In the genomic region with DNA sequence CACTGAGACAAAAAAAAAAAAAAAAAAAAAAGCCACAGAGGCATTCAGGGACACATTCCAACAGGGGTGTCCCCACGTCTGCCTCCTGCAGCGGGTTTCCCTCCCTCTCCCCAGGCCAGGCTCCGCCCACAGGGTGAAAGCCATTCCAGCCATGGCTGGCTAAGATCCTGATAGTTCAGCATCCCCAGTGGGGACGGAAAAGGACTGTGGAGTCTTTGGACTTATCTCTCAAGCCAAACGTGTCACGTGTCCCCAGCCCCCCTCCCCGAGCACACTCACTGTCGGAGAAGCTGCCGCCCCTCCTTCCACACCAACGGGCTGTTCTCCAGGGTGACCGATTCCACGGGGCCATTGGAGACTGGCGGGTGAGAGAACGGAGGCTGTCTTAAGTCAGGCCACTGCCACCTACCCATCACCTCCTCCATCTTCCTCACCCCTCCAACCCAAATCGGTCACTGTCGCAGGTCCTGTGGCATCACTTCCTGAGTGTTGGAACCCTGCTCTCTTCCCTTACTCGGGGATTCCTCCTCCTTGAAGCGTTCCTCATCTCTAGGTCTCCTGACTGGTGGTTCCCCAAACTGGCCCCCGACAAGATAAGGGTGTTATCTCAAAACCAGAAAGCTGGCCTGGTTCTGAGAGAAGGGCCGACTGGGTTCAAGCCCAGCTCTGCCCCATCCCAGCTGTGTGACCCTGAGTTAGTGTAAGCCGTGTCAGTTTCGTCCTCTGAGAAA, we compare ENCODE assay signal across 15 cellular contexts. TPM values are rescaled to one million over a fixed set of nuclear protein-coding genes. Genes with fewer than 3 reads are reported as not detected.
A peak's percentile ranks its signal among the peaks of the same experiment; 100 is the strongest.
DNase-seq lines count a peak whose midpoint lies in the region; ATAC-seq, FAIRE-seq and TF ChIP-seq lines count a peak whose summit lies in the region.
"Had no signal": no experiment of that assay in that cellular context is flagged by ENCODE, and none has a peak within 500 bp of the region (broad histone marks: within the 10 kb centered on the region; RNA-seq: fewer than 3 reads in every experiment).

No MANE protein-coding gene starts in this region.

- in situ Hi-C loops in GM12878 (cut with MboI) = no loop called here

- ATAC-seq in GM12878 = no peak
- ATAC-seq in right cardiac atrium = peak; percentile 50 to 54
- no peak for ATAC-seq in stimulated activated effector memory CD8-positive, alpha-beta T cell treated with anti-CD3 and anti-CD28 coated beads, Interleukin-12 subunit alpha, Interleukin-12 subunit beta, amount 100 ng/mL, for 72 hours
- no peak for ATAC-seq in GM21786 (IDR thresholded peaks at IDR 0.05; ENCODE audit: unreplicated experiment)
- no peak for ATAC-seq in GM19324 (IDR thresholded peaks at IDR 0.05; ENCODE audit: low FRiP score, unreplicated experiment)
- ATAC-seq: activated CD4-positive, alpha-beta T cell treated with anti-CD3 and anti-CD28 coated beads for 36 hours; foreskin keratinocyte had no signal

- H3K27ac ChIP-seq in HEK293 (ENCODE audit: extremely low read depth, low read depth, low read length) = peak overlapping the region; percentile 46; the same call in 1 of the 2 replicates
- no peak overlapping the region for H3K27ac ChIP-seq in GM12878 (ENCODE audit: control insufficient read depth, insufficient read depth)
- peak overlapping the region; percentile 30 for H3K27ac ChIP-seq in right cardiac atrium (ENCODE audit: low read length)
- H3K27ac ChIP-seq: foreskin keratinocyte, PC-9 had no signal

- H2AFZ ChIP-seq in GM12878 (ENCODE audit: control insufficient read depth, low read depth, low read length) = no peak overlapping the region
- H2AFZ ChIP-seq: PC-9 had no signal

- H3K4me1 Mint-ChIP-seq in stimulated activated effector memory CD8-positive, alpha-beta T cell treated with anti-CD3 and anti-CD28 coated beads, Interleukin-12 subunit alpha, Interleukin-12 subunit beta, amount 100 ng/mL, for 72 hours = peaks cover 29% of the 10 kb centered on the region
- H3K4me1 Mint-ChIP-seq in T-helper 2 cell treated with Interferon-gamma antibody and Interleukin-4, amounts not matched to agents 5 μg/mL and 100 μg/mL, for 36 hours (ENCODE audit: low read depth) = peaks cover 7% of the 10 kb centered on the region

- H3K27me3 ChIP-seq in GM12878 (replicated peaks in 1 of 2; ENCODE audit: control insufficient read depth in 2 of 2, insufficient read depth in 2 of 2, low read length in 1 of 2) = no peaks in the 10 kb centered on the region
- H3K27me3 ChIP-seq in right cardiac atrium (ENCODE audit: control insufficient read depth, insufficient read depth) = no peaks in the 10 kb centered on the region
- H3K27me3 ChIP-seq: foreskin keratinocyte had no signal

- no peak for TF ChIP-seq EP300 in GM12878 (IDR thresholded peaks at IDR 0.05; ENCODE audit: borderline replicate concordance in 1 of 2, control insufficient read depth in 1 of 2, low read depth in 2 of 2, low read length in 2 of 2)

- H3K4me3 ChIP-seq in HEK293 (ENCODE audit: low read depth, low read length) (no peak overlapping the region), GM12878 (no peak overlapping the region), right cardiac atrium (ENCODE audit: low read length) (no peak overlapping the region)
- H3K4me3 ChIP-seq: PC-9 had no signal

- H4K20me1 ChIP-seq in GM12878 (ENCODE audit: control insufficient read depth, insufficient read depth) = peaks cover 8% of the 10 kb centered on the region

- no peak for TF ChIP-seq POLR2A in GM12878 (IDR thresholded peaks at IDR 0.05; ENCODE audit: low read depth, low read length)

- TF ChIP-seq CTCF in HEK293 (tag by site-specific recombination; IDR thresholded peaks at IDR 0.05) (no peak), GM12878 (IDR thresholded peaks at IDR 0.05 in 2 of 3, conservative IDR thresholded peaks at IDR 0.05 in 1 of 3; ENCODE audit: control insufficient read depth in 2 of 3, extremely low read depth in 1 of 3, insufficient read depth in 1 of 3, low read depth in 3 of 3, low read length in 3 of 3) (no peak)

- no peak for FAIRE-seq in GM12878 (lab: Jason Lieb, UNC)

- SMC1A ChIA-PET in GM12878 (lab: Charles Lee; ENCODE audit: uncharacterized antibody, unreplicated experiment) = no interaction called here

- BruUV-seq in GM12878 (replicated peaks; lab: Mats Ljungman, UMichigan) = no TSS peak

- H3K4me3 Mint-ChIP-seq in stimulated activated effector memory CD8-positive, alpha-beta T cell treated with anti-CD3 and anti-CD28 coated beads, Interleukin-12 subunit alpha, Interleukin-12 subunit beta, amount 100 ng/mL, for 72 hours = no peak overlapping the region
- H3K4me3 Mint-ChIP-seq in T-helper 2 cell treated with Interferon-gamma antibody and Interleukin-4, amounts not matched to agents 5 μg/mL and 100 μg/mL, for 36 hours = no peak overlapping the region
- H3K4me3 Mint-ChIP-seq: activated CD4-positive, alpha-beta T cell treated with anti-CD3 and anti-CD28 coated beads for 36 hours; B cell had no signal

- H3K4me1 ChIP-seq in HEK293 (ENCODE audit: control insufficient read depth, insufficient read depth, low read length) (no peaks in the 10 kb centered on the region), GM12878 (ENCODE audit: control insufficient read depth, insufficient read depth, low read length) (peaks cover 8% of the 10 kb centered on the region), right cardiac atrium (ENCODE audit: control insufficient read depth, insufficient read depth, low read length) (peaks cover 20% of the 10 kb centered on the region)
- H3K4me1 ChIP-seq: foreskin keratinocyte had no signal

- WGBS in GM12878 (ENCODE audit: insufficient coverage, insufficient replicate concordance, low lambda C conversion rate, missing lambda C conversion rate) = 93% methylated on average over 22 of the region's 22 CpGs
- WGBS in right cardiac atrium = 21% methylated on average over 22 of the region's 22 CpGs

- CTCF ChIA-PET in HEK293 (lab: Yijun Ruan, JAX) (interaction anchor here (1.0 to 2.4 kb wide), 8 partner anchors 9 to 104 kb away, joined by 3 to 5 read pairs (median 3); a partner anchor contains a TSS), GM12878 (lab: Yijun Ruan, JAX) (interaction anchor here (1.1 to 1.2 kb wide), 3 partner anchors 8 to 17 kb away, joined by 3 read pairs; no protein-coding TSS in a partner anchor)

- H3K27me3 Mint-ChIP-seq in T-helper 2 cell treated with Interferon-gamma antibody and Interleukin-4, amounts not matched to agents 5 μg/mL and 100 μg/mL, for 36 hours (ENCODE audit: low read depth) = no peaks in the 10 kb centered on the region
- H3K27me3 Mint-ChIP-seq: activated CD4-positive, alpha-beta T cell treated with anti-CD3 and anti-CD28 coated beads for 36 hours; B cell had no signal

- no peak overlapping the region for H3K4me2 ChIP-seq in GM12878 (ENCODE audit: control insufficient read depth, insufficient read depth)
- H3K4me2 ChIP-seq: PC-9 had no signal

- H3K9me3 Mint-ChIP-seq in stimulated activated effector memory CD8-positive, alpha-beta T cell treated with anti-CD3 and anti-CD28 coated beads, Interleukin-12 subunit alpha, Interleukin-12 subunit beta, amount 100 ng/mL, for 72 hours = no peaks in the 10 kb centered on the region
- no peaks in the 10 kb centered on the region for H3K9me3 Mint-ChIP-seq in T-helper 2 cell treated with Interferon-gamma antibody and Interleukin-4, amounts not matched to agents 5 μg/mL and 100 μg/mL, for 36 hours

- intact Hi-C loops in GM12878 (cut with micrococcal nuclease; ENCODE audit: unreplicated experiment) = no loop called here
- intact Hi-C loops in right cardiac atrium (cut with DNase I) = no loop called here

- H3K27ac Mint-ChIP-seq in stimulated activated effector memory CD8-positive, alpha-beta T cell treated with anti-CD3 and anti-CD28 coated beads, Interleukin-12 subunit alpha, Interleukin-12 subunit beta, amount 100 ng/mL, for 72 hours = peak overlapping the region; percentile 35
- H3K27ac Mint-ChIP-seq in T-helper 2 cell treated with Interferon-gamma antibody and Interleukin-4, amounts not matched to agents 5 μg/mL and 100 μg/mL, for 36 hours = no peak overlapping the region
- H3K27ac Mint-ChIP-seq: activated CD4-positive, alpha-beta T cell treated with anti-CD3 and anti-CD28 coated beads for 36 hours; B cell had no signal

- POLR2A ChIA-PET in HEK293 (lab: Yijun Ruan, JAX) (interaction anchor here (0.7 kb wide), 1 partner anchor 8 kb away, joined by 3 read pairs; no protein-coding TSS in a partner anchor), GM12878 (lab: Charles Lee) (no interaction called here)

- RAD21 ChIA-PET in GM12878 (lab: Charles Lee; ENCODE audit: unreplicated experiment) = interaction anchor here (0.9 kb wide), 1 partner anchor 76 kb away, joined by 3 read pairs; a partner anchor contains a TSS

- peaks cover 39 to 84% of the 10 kb centered on the region in 2 experiments for H3K36me3 ChIP-seq in HEK293 (ENCODE audit: control insufficient read depth in 2 of 2, insufficient read depth in 1 of 2, low read length in 2 of 2)
- peaks cover 16 to 49% of the 10 kb centered on the region in 2 experiments for H3K36me3 ChIP-seq in GM12878 (ENCODE audit: control insufficient read depth in 2 of 2, insufficient read depth in 2 of 2, low read length in 1 of 2)

- H3K36me3 Mint-ChIP-seq in stimulated activated effector memory CD8-positive, alpha-beta T cell treated with anti-CD3 and anti-CD28 coated beads, Interleukin-12 subunit alpha, Interleukin-12 subunit beta, amount 100 ng/mL, for 72 hours = peaks cover 83% of the 10 kb centered on the region
- H3K36me3 Mint-ChIP-seq in T-helper 2 cell treated with Interferon-gamma antibody and Interleukin-4, amounts not matched to agents 5 μg/mL and 100 μg/mL, for 36 hours (ENCODE audit: low read depth) = peaks cover 30% of the 10 kb centered on the region

- TF ChIP-seq RAD21 in GM12878 (IDR thresholded peaks at IDR 0.05; ENCODE audit: insufficient read depth, low read depth, low read length) = no peak

- no peak overlapping the region for H3K9ac ChIP-seq in GM12878 (ENCODE audit: control insufficient read depth, insufficient read depth, low read length)

- DNase-seq in GM12878 (ENCODE audit: low read depth, low spot score) (no peak), right cardiac atrium (peak; percentile 64 to 90 (median 88)), COLO829 (ENCODE audit: low spot score) (no peak)
- no peak for DNase-seq in stimulated activated effector memory CD8-positive, alpha-beta T cell treated with anti-CD3 and anti-CD28 coated beads, Interleukin-12 subunit alpha, Interleukin-12 subunit beta, amount 100 ng/mL, for 72 hours (ENCODE audit: low spot score in 2 of 2)
- no peak for DNase-seq in T-helper 2 cell treated with Interferon-gamma antibody and Interleukin-4, amounts not matched to agents 5 μg/mL and 100 μg/mL, for 36 hours (ENCODE audit: low spot score)
- DNase-seq: activated CD4-positive, alpha-beta T cell treated with anti-CD3 and anti-CD28 coated beads for 36 hours; foreskin keratinocyte; NCI-H187 treated with DMSO at 0.1 percent for 48 hours; NCI-H524 treated with DMSO at 0.1 percent for 48 hours; stimulated activated CD4-positive, alpha-beta T cell treated with anti-CD3 and anti-CD28 coated beads, Interleukin-12 subunit alpha, Interleukin-12 subunit beta, amount 100 ng/mL, for 4 hours had no signal

- peaks cover 24% of the 10 kb centered on the region for H3K79me2 ChIP-seq in GM12878 (ENCODE audit: control insufficient read depth, insufficient read depth, low read length)

- H3K9me3 ChIP-seq in HEK293 (ENCODE audit: control insufficient read depth, insufficient read depth, low read depth, low read length) (no peaks in the 10 kb centered on the region), GM12878 (replicated peaks; ENCODE audit: control insufficient read depth, insufficient read depth, low read length) (no peaks in the 10 kb centered on the region), right cardiac atrium (ENCODE audit: control insufficient read depth, low read length) (no peaks in the 10 kb centered on the region)

RNA-seq across cellular contexts. Expression of a gene that starts 9.1 kb away (rescaled TPM):
- 13.5 and 18.7 TPM in 2 replicates for total RNA-seq in GM12878 (2013; cell fraction: nucleolus; rRNA removed)
- total RNA-seq in GM12878 (2014; rRNA removed) (7.9 and 10.1 TPM in 2 replicates), GM12878 (2014; rRNA removed; fragmentation: Illumina TruSeq; extraction: Trizol) (5.8 and 6.9 TPM in 2 replicates), GM12878 (2021) (13.0 and 13.3 TPM in 2 replicates), right cardiac atrium (10 to 100 TPM; 15.0 to 22.7 (median 21.0) TPM)
- polyA plus RNA-seq in GM12878 (2011; ENCODE audit: low read depth) = 5.4 TPM
- polyA plus RNA-seq in GM12878 (2011; rRNA removed) (3.3 and 4.2 TPM in 2 replicates), GM12878 (2014; fragmentation: Illumina TruSeq; extraction: Trizol) (8.0 and 8.7 TPM in 2 replicates), GM12878 (2014; fragmentation: Nextera tagmentation; extraction: Ambion mirVana) (1 to 10 TPM; 1.3 to 1.8 TPM), GM12878 (2014; rRNA removed) (14.1 and 14.2 TPM in 2 replicates), GM12878 (2016; fragmentation: Nextera tagmentation; extraction: Ambion mirVana) (1 to 10 TPM; 6.7 to 8.8 TPM), right cardiac atrium (15.9 TPM)
- 4.9 and 8.7 TPM in 2 replicates for polyA plus RNA-seq in GM12878 (2011; cell fraction: cytosol; rRNA removed)
- 11.0 and 19.0 TPM in 2 replicates for polyA plus RNA-seq in GM12878 (2011; cell fraction: nucleus; rRNA removed)
- polyA plus RNA-seq in GM12878 (2012) = 5.9 and 11.6 TPM in 2 replicates
- polyA minus RNA-seq in GM12878 (2011; rRNA and poly(A)+ RNA removed) = 2.9 and 4.9 TPM in 2 replicates
- 1.2 and 1.5 TPM in 2 replicates for polyA minus RNA-seq in GM12878 (2011; cell fraction: cytosol; rRNA and poly(A)+ RNA removed)
- polyA minus RNA-seq in GM12878 (2011; cell fraction: nucleus; rRNA and poly(A)+ RNA removed) = 3.6 and 4.2 TPM in 2 replicates

RNA-seq across cellular contexts. Expression of a gene that starts 9.5 kb away (rescaled TPM):
- 77.4 and 81.2 TPM in 2 replicates for total RNA-seq in GM12878 (2013; cell fraction: nucleolus; rRNA removed)
- total RNA-seq in GM12878 (2014; rRNA removed) = 51.1 and 54.8 TPM in 2 replicates
- total RNA-seq in GM12878 (2014; rRNA removed; fragmentation: Illumina TruSeq; extraction: Trizol) = 17.5 and 18.9 TPM in 2 replicates
- 55.0 and 56.1 TPM in 2 replicates for total RNA-seq in GM12878 (2021)
- 12.4 TPM for polyA plus RNA-seq in GM12878 (2011; ENCODE audit: low read depth)
- polyA plus RNA-seq in GM12878 (2011; rRNA removed) = 19.7 and 26.1 TPM in 2 replicates
- polyA plus RNA-seq in GM12878 (2011; cell fraction: cytosol; rRNA removed) = 45.1 and 60.8 TPM in 2 replicates
- polyA plus RNA-seq in GM12878 (2011; cell fraction: nucleus; rRNA removed) = 186 and 249 TPM in 2 replicates
- polyA plus RNA-seq in GM12878 (2012) = 35.8 and 44.1 TPM in 2 replicates
- 4.5 and 16.0 TPM in 2 replicates for polyA plus RNA-seq in GM12878 (2014; fragmentation: Illumina TruSeq; extraction: Trizol)
- 1 to 10 TPM in 1 of 2 experiments, under 1 TPM in 1; 0.42 to 1.6 TPM for polyA plus RNA-seq in GM12878 (2014; fragmentation: Nextera tagmentation; extraction: Ambion mirVana)
- polyA plus RNA-seq in GM12878 (2014; rRNA removed) = 62.8 and 65.4 TPM in 2 replicates
- polyA plus RNA-seq in GM12878 (2016; fragmentation: Nextera tagmentation; extraction: Ambion mirVana) = 10 to 100 TPM in 1 of 2 experiments, 1 to 10 TPM in 1; 6.6 to 27.9 TPM
- polyA minus RNA-seq in GM12878 (2011; rRNA and poly(A)+ RNA removed) = 30.9 and 64.5 TPM in 2 replicates
- 18.6 and 18.7 TPM in 2 replicates for polyA minus RNA-seq in GM12878 (2011; cell fraction: cytosol; rRNA and poly(A)+ RNA removed)
- polyA minus RNA-seq in GM12878 (2011; cell fraction: nucleus; rRNA and poly(A)+ RNA removed) = 39.0 and 63.6 TPM in 2 replicates
- total RNA-seq in right cardiac atrium = 10 to 100 TPM; 49.0 to 69.8 (median 54.7) TPM
- polyA plus RNA-seq in right cardiac atrium = 39.3 TPM

RNA-seq across cellular contexts. Expression of a gene that starts 19.8 kb away (rescaled TPM):
- 23.7 and 25.9 TPM in 2 replicates for total RNA-seq in GM12878 (2013; cell fraction: nucleolus; rRNA removed)
- 25.1 and 35.4 TPM in 2 replicates for total RNA-seq in GM12878 (2014; rRNA removed)
- total RNA-seq in GM12878 (2014; rRNA removed; fragmentation: Illumina TruSeq; extraction: Trizol) = 13.3 and 14.4 TPM in 2 replicates
- 88.9 and 98.8 TPM in 2 replicates for total RNA-seq in GM12878 (2021)
- polyA plus RNA-seq in GM12878 (2011; ENCODE audit: low read depth) = 30.7 TPM
- polyA plus RNA-seq in GM12878 (2011; rRNA removed) = 7.7 and 12.6 TPM in 2 replicates
- 22.8 and 23.6 TPM in 2 replicates for polyA plus RNA-seq in GM12878 (2011; cell fraction: cytosol; rRNA removed)
- polyA plus RNA-seq in GM12878 (2011; cell fraction: nucleus; rRNA removed) = 70.9 and 92.1 TPM in 2 replicates
- 56.6 and 58.8 TPM in 2 replicates for polyA plus RNA-seq in GM12878 (2012)
- polyA plus RNA-seq in GM12878 (2014; fragmentation: Illumina TruSeq; extraction: Trizol) = 16.9 and 31.3 TPM in 2 replicates
- 10 to 100 TPM in 1 of 2 experiments, 1 to 10 TPM in 1; 2.3 to 11.8 TPM for polyA plus RNA-seq in GM12878 (2014; fragmentation: Nextera tagmentation; extraction: Ambion mirVana)
- polyA plus RNA-seq in GM12878 (2014; rRNA removed) = 34.4 and 45.7 TPM in 2 replicates
- 10 to 100 TPM; 44.6 to 50.7 TPM for polyA plus RNA-seq in GM12878 (2016; fragmentation: Nextera tagmentation; extraction: Ambion mirVana)
- 21.4 and 38.0 TPM in 2 replicates for polyA minus RNA-seq in GM12878 (2011; rRNA and poly(A)+ RNA removed)
- polyA minus RNA-seq in GM12878 (2011; cell fraction: cytosol; rRNA and poly(A)+ RNA removed) = 27.0 and 27.5 TPM in 2 replicates
- polyA minus RNA-seq in GM12878 (2011; cell fraction: nucleus; rRNA and poly(A)+ RNA removed) = 11.1 and 26.6 TPM in 2 replicates
- 10 to 100 TPM; 14.2 to 16.6 (median 14.8) TPM for total RNA-seq in right cardiac atrium
- polyA plus RNA-seq in right cardiac atrium = 11.3 TPM

RNA-seq across cellular contexts. Expression of a gene that starts 51.7 kb away (rescaled TPM):
- total RNA-seq in GM12878 (2013; cell fraction: nucleolus; rRNA removed) = 38.3 and 43.7 TPM in 2 replicates
- total RNA-seq in GM12878 (2014; rRNA removed) = 73.7 and 76.6 TPM in 2 replicates
- total RNA-seq in GM12878 (2014; rRNA removed; fragmentation: Illumina TruSeq; extraction: Trizol) = 35.8 and 36.2 TPM in 2 replicates
- 109 and 112 TPM in 2 replicates for total RNA-seq in GM12878 (2021)
- 47.6 TPM for polyA plus RNA-seq in GM12878 (2011; ENCODE audit: low read depth)
- 22.1 and 60.9 TPM in 2 replicates for polyA plus RNA-seq in GM12878 (2011; rRNA removed)
- 97.3 and 105 TPM in 2 replicates for polyA plus RNA-seq in GM12878 (2011; cell fraction: cytosol; rRNA removed)
- 43.9 and 51.7 TPM in 2 replicates for polyA plus RNA-seq in GM12878 (2011; cell fraction: nucleus; rRNA removed)
- polyA plus RNA-seq in GM12878 (2012) = 89.1 and 92.1 TPM in 2 replicates
- polyA plus RNA-seq in GM12878 (2014; fragmentation: Illumina TruSeq; extraction: Trizol) = 29.2 and 53.2 TPM in 2 replicates
- polyA plus RNA-seq in GM12878 (2014; fragmentation: Nextera tagmentation; extraction: Ambion mirVana) = 10 to 100 TPM in 1 of 2 experiments, 1 to 10 TPM in 1; 9.1 to 16.3 TPM
- polyA plus RNA-seq in GM12878 (2014; rRNA removed) = 60.9 and 68.9 TPM in 2 replicates
- 100 to 1,000 TPM; 116 to 129 TPM for polyA plus RNA-seq in GM12878 (2016; fragmentation: Nextera tagmentation; extraction: Ambion mirVana)
- 78.3 and 105 TPM in 2 replicates for polyA minus RNA-seq in GM12878 (2011; rRNA and poly(A)+ RNA removed)
- polyA minus RNA-seq in GM12878 (2011; cell fraction: cytosol; rRNA and poly(A)+ RNA removed) = 30.7 and 31.9 TPM in 2 replicates
- 19.5 and 29.7 TPM in 2 replicates for polyA minus RNA-seq in GM12878 (2011; cell fraction: nucleus; rRNA and poly(A)+ RNA removed)
- total RNA-seq in right cardiac atrium = 10 to 100 TPM; 16.9 to 45.6 (median 24.7) TPM
- 15.9 TPM for polyA plus RNA-seq in right cardiac atrium

Comparison
In these comparisons a context has a peak if more than half of its experiments do, and no peak if none do; other contexts are left out.
1. ATAC-seq: peak in right cardiac atrium (2 of 2); none in GM12878 (single experiment), stimulated activated effector memory CD8-positive, alpha-beta T cell treated with anti-CD3 and anti-CD28 coated beads, Interleukin-12 subunit alpha, Interleukin-12 subunit beta, amount 100 ng/mL, for 72 hours (single experiment), GM21786 (single experiment) and GM19324 (single experiment).
2. DNase-seq: peak in right cardiac atrium (3 of 3); none in GM12878 (single experiment), stimulated activated effector memory CD8-positive, alpha-beta T cell treated with anti-CD3 and anti-CD28 coated beads, Interleukin-12 subunit alpha, Interleukin-12 subunit beta, amount 100 ng/mL, for 72 hours (0 of 2), T-helper 2 cell treated with Interferon-gamma antibody and Interleukin-4, amounts not matched to agents 5 μg/mL and 100 μg/mL, for 36 hours (single experiment) and COLO829 (single experiment).